ENCODE assay signal across 23 cellular contexts in genomic region chr3:65508743-65509422, GRCh38.
DNase-seq lines count a peak whose midpoint lies in the region; ATAC-seq, FAIRE-seq and TF ChIP-seq lines count a peak whose summit lies in the region.
"Had no signal": no experiment of that assay in that cellular context is flagged by ENCODE, and none has a peak within 500 bp of the region (broad histone marks: within the 10 kb centered on the region; RNA-seq: fewer than 3 reads in every experiment).

No MANE protein-coding gene starts in this region.

- H3K4me2 ChIP-seq in GM23338 (peak overlapping the region; percentile 76), astrocyte (ENCODE audit: low read length) (no peak overlapping the region)

- peak; percentile 58 for ATAC-seq in GM23338
- ATAC-seq in HG02938 (IDR thresholded peaks at IDR 0.05; ENCODE audit: unreplicated experiment): no peak
- no peak for ATAC-seq in pancreas
- no peak for ATAC-seq in HG03469 (IDR thresholded peaks at IDR 0.05; ENCODE audit: unreplicated experiment)
- ATAC-seq: natural killer cell had no signal

- H3K9me2 ChIP-seq in GM23338 (ENCODE audit: insufficient read depth): no peaks in the 10 kb centered on the region

- H3K4me1 Mint-ChIP-seq in GM23338: peaks cover 30% of the 10 kb centered on the region
- H3K4me1 Mint-ChIP-seq in astrocyte (ENCODE audit: low read depth, unreplicated experiment): peaks cover 2% of the 10 kb centered on the region
- peaks cover 3% of the 10 kb centered on the region for H3K4me1 Mint-ChIP-seq in glutamatergic neuron (ENCODE audit: low read depth, unreplicated experiment)
- H3K4me1 Mint-ChIP-seq in mesothelial cell of epicardium: peaks cover 5% of the 10 kb centered on the region
- H3K4me1 Mint-ChIP-seq: CD4-positive, alpha-beta memory T cell; immature natural killer cell; natural killer cell had no signal

- peak overlapping the region; percentile 77 for H3K4me3 Mint-ChIP-seq in GM23338
- H3K4me3 Mint-ChIP-seq in astrocyte (ENCODE audit: unreplicated experiment): peak overlapping the region; percentile 40
- peak overlapping the region; percentile 52 for H3K4me3 Mint-ChIP-seq in glutamatergic neuron (ENCODE audit: unreplicated experiment)
- peak overlapping the region; percentile 76 for H3K4me3 Mint-ChIP-seq in mesothelial cell of epicardium
- H3K4me3 Mint-ChIP-seq: CD4-positive, alpha-beta memory T cell; dendritic cell treated with granulocyte-macrophage colony-stimulating factor and Interleukin-4, amounts not matched to agents 40 ng/mL and 50 ng/mL, for 4 days; immature natural killer cell; natural killer cell had no signal

- H2AFZ ChIP-seq in GM23338 (no peak overlapping the region), astrocyte (ENCODE audit: low read depth, low read length) (no peak overlapping the region)

- H3K4me3 ChIP-seq in GM23338 (peak overlapping the region; percentile 56), astrocyte (ENCODE audit: insufficient read depth, low read depth, low read length) (no peak overlapping the region), pancreas (no peak overlapping the region)
- H3K4me3 ChIP-seq: SJCRH30, vagina had no signal

- peaks cover 3% of the 10 kb centered on the region for H3K27me3 Mint-ChIP-seq in GM23338 (ENCODE audit: insufficient read depth, low read depth, poor library complexity)
- H3K27me3 Mint-ChIP-seq in astrocyte (ENCODE audit: low read depth, unreplicated experiment): no peaks in the 10 kb centered on the region
- no peaks in the 10 kb centered on the region for H3K27me3 Mint-ChIP-seq in glutamatergic neuron (ENCODE audit: unreplicated experiment)
- no peaks in the 10 kb centered on the region for H3K27me3 Mint-ChIP-seq in mesothelial cell of epicardium (ENCODE audit: low read depth)
- H3K27me3 Mint-ChIP-seq: CD4-positive, alpha-beta memory T cell; dendritic cell treated with granulocyte-macrophage colony-stimulating factor and Interleukin-4, amounts not matched to agents 40 ng/mL and 50 ng/mL, for 4 days had no signal

- H3K9me3 Mint-ChIP-seq in GM23338: peaks cover 9% of the 10 kb centered on the region; the same call in 2 of the 3 replicates
- H3K9me3 Mint-ChIP-seq in astrocyte (ENCODE audit: unreplicated experiment): no peaks in the 10 kb centered on the region
- no peaks in the 10 kb centered on the region for H3K9me3 Mint-ChIP-seq in glutamatergic neuron (ENCODE audit: unreplicated experiment)
- H3K9me3 Mint-ChIP-seq in mesothelial cell of epicardium: peaks cover 5% of the 10 kb centered on the region

- no peaks in the 10 kb centered on the region for H3K36me3 ChIP-seq in GM23338 (ENCODE audit: insufficient read depth)
- H3K36me3 ChIP-seq in astrocyte (ENCODE audit: insufficient read depth, low read length): no peaks in the 10 kb centered on the region
- H3K36me3 ChIP-seq in pancreas: no peaks in the 10 kb centered on the region
- H3K36me3 ChIP-seq: SJCRH30, stomach, vagina had no signal

- 84 to 91% methylated on average over 9 of the region's 9 CpGs for WGBS in pancreas, 2 donors

- H3K27me3 ChIP-seq in GM23338 (ENCODE audit: insufficient read depth) (no peaks in the 10 kb centered on the region), astrocyte (ENCODE audit: insufficient read depth, low read length) (no peaks in the 10 kb centered on the region), pancreas (no peaks in the 10 kb centered on the region)
- H3K27me3 ChIP-seq: SJCRH30, stomach, vagina had no signal

- no peaks in the 10 kb centered on the region for H3F3A ChIP-seq in GM23338 (replicated peaks; ENCODE audit: low read depth)

- peaks cover 11% of the 10 kb centered on the region for H3K4me1 ChIP-seq in GM23338 (ENCODE audit: insufficient read depth)
- H3K4me1 ChIP-seq in astrocyte (ENCODE audit: insufficient read depth, low read length): no peaks in the 10 kb centered on the region
- no peaks in the 10 kb centered on the region for H3K4me1 ChIP-seq in pancreas
- H3K4me1 ChIP-seq: SJCRH30, stomach had no signal

- TF ChIP-seq CTCF in GM23338 (conservative IDR thresholded peaks at IDR 0.05; ENCODE audit: low read depth in 2 of 2) (no peak), astrocyte (IDR thresholded peaks at IDR 0.05; ENCODE audit: insufficient read depth, low read depth, low read length) (no peak), glutamatergic neuron (IDR thresholded peaks at IDR 0.05; ENCODE audit: partially characterized antibody, unreplicated experiment) (no peak), mesothelial cell of epicardium (IDR thresholded peaks at IDR 0.05; ENCODE audit: unreplicated experiment) (no peak), pancreas (IDR thresholded peaks at IDR 0.05) (no peak)

- H3K79me2 ChIP-seq in GM23338 (replicated peaks; ENCODE audit: insufficient read depth) (peaks cover 56% of the 10 kb centered on the region), astrocyte (ENCODE audit: insufficient read depth, low read length) (no peaks in the 10 kb centered on the region)

- peak overlapping the region; percentile 93 for H3K27ac ChIP-seq in GM23338 (ENCODE audit: low read depth)
- no peak overlapping the region for H3K27ac ChIP-seq in astrocyte (ENCODE audit: low read depth, low read length)
- H3K27ac ChIP-seq in pancreas: no peak overlapping the region
- H3K27ac ChIP-seq: SJCRH30, stomach, vagina had no signal

- no peaks in the 10 kb centered on the region for H3K9me3 ChIP-seq in astrocyte (ENCODE audit: insufficient read depth, low read depth, low read length)
- H3K9me3 ChIP-seq in pancreas: no peaks in the 10 kb centered on the region
- H3K9me3 ChIP-seq: SJCRH30, stomach, vagina had no signal

- H4K20me1 ChIP-seq in GM23338 (replicated peaks; ENCODE audit: insufficient read depth) (no peaks in the 10 kb centered on the region), astrocyte (ENCODE audit: insufficient read depth, low read length) (peaks cover 3% of the 10 kb centered on the region)

- DNase-seq in GM23338 (ENCODE audit: low spot score) (peak; percentile 33), astrocyte (ENCODE audit: low read depth) (no peak), glutamatergic neuron (no peak), mesothelial cell of epicardium (ENCODE audit: low spot score in 2 of 2, unreplicated experiment in 2 of 2) (no peak), pancreas (no peak), T-helper 9 cell (no peak)
- DNase-seq: activated CD4-positive, alpha-beta T cell treated with anti-CD3 and anti-CD28 coated beads for 1 hour; activated effector memory CD4-positive, alpha-beta T cell treated with Interleukin-2 at 50 U/mL for 16 hours; amygdala; CD4-positive, alpha-beta memory T cell; immature natural killer cell; mammary epithelial cell; natural killer cell; NCI-H1436; NCI-H345; SJCRH30; stimulated activated CD4-positive, alpha-beta T cell treated with anti-CD3 and anti-CD28 coated beads, Interleukin-15, amount 100 ng/mL, for 24 hours; stomach; T-helper 2 cell had no signal

- intact Hi-C loops in pancreas (cut with DNase I): no loop called here

- no peak overlapping the region for H3K9ac ChIP-seq in astrocyte (ENCODE audit: low read length)

- H3K27ac Mint-ChIP-seq in GM23338 (peak overlapping the region; percentile 99), astrocyte (ENCODE audit: unreplicated experiment) (no peak overlapping the region), glutamatergic neuron (ENCODE audit: unreplicated experiment) (peak overlapping the region; percentile 70), mesothelial cell of epicardium (peak overlapping the region; percentile 71)
- H3K27ac Mint-ChIP-seq: CD4-positive, alpha-beta memory T cell; dendritic cell treated with granulocyte-macrophage colony-stimulating factor and Interleukin-4, amounts not matched to agents 40 ng/mL and 50 ng/mL, for 4 days; immature natural killer cell; natural killer cell had no signal

- H3K36me3 Mint-ChIP-seq in GM23338 (ENCODE audit: low read depth) (peaks cover 13% of the 10 kb centered on the region; the same call in 2 of the 3 replicates), astrocyte (ENCODE audit: low read depth, unreplicated experiment) (no peaks in the 10 kb centered on the region), glutamatergic neuron (ENCODE audit: unreplicated experiment) (peaks cover 22% of the 10 kb centered on the region), mesothelial cell of epicardium (peaks cover 3% of the 10 kb centered on the region)
- H3K36me3 Mint-ChIP-seq: CD4-positive, alpha-beta memory T cell; immature natural killer cell; natural killer cell had no signal

- no peak for FAIRE-seq in astrocyte (lab: Jason Lieb, UNC)
- no peak for FAIRE-seq in pancreas (lab: Jason Lieb, UNC)

TF ChIP-seq in GM23338, 12 proteins besides CTCF, POLR2A, EP300 and RAD21 (continues in another document):
- TF ChIP-seq EZH2phosphoT487 (IDR thresholded peaks at IDR 0.05; ENCODE audit: unreplicated experiment): no peak
- TF ChIP-seq ZNF331 (CRISPR knock-in tag; IDR thresholded peaks at IDR 0.05; ENCODE audit: low read depth): no peak
- TF ChIP-seq CREB1 (CRISPR knock-in tag; IDR thresholded peaks at IDR 0.05; ENCODE audit: low read depth): no peak
- TF ChIP-seq EZH2 (IDR thresholded peaks at IDR 0.05; ENCODE audit: low read depth, unreplicated experiment): no peak
